Comparison of ENCODE assay signal across 1 cellular context in the genomic region with DNA sequence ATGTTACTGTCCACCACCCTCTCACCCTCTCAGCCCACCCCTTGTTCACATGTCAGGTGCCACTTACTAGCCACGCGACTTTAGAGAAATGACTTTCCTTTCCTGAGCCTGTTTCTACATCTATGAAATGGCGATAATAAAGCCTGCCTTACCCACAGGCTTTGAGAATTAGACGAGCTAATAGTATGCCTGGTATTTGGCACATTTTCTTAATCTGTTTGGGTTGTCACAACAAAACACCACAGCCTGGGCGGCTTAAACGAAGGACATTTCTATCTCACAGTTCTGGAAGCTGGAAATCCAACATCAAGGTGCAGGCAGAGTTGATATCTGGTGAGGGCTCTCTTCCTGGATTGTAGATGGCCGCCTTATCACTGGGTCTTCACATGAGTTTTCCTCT.
TF ChIP-seq lines count a peak whose summit lies in the region.

No MANE protein-coding gene starts in this region.

TF ChIP-seq in WTC11, 78 proteins besides CTCF, POLR2A, EP300 and RAD21 (continued from another document):
- TF ChIP-seq RELA (CRISPR knock-in tag; IDR thresholded peaks at IDR 0.05; ENCODE audit: borderline replicate concordance) (no peak), RORB (CRISPR knock-in tag; IDR thresholded peaks at IDR 0.05) (no peak), GTF2I (CRISPR knock-in tag; conservative IDR thresholded peaks at IDR 0.05) (no peak)
- TF ChIP-seq, protein P1, sequence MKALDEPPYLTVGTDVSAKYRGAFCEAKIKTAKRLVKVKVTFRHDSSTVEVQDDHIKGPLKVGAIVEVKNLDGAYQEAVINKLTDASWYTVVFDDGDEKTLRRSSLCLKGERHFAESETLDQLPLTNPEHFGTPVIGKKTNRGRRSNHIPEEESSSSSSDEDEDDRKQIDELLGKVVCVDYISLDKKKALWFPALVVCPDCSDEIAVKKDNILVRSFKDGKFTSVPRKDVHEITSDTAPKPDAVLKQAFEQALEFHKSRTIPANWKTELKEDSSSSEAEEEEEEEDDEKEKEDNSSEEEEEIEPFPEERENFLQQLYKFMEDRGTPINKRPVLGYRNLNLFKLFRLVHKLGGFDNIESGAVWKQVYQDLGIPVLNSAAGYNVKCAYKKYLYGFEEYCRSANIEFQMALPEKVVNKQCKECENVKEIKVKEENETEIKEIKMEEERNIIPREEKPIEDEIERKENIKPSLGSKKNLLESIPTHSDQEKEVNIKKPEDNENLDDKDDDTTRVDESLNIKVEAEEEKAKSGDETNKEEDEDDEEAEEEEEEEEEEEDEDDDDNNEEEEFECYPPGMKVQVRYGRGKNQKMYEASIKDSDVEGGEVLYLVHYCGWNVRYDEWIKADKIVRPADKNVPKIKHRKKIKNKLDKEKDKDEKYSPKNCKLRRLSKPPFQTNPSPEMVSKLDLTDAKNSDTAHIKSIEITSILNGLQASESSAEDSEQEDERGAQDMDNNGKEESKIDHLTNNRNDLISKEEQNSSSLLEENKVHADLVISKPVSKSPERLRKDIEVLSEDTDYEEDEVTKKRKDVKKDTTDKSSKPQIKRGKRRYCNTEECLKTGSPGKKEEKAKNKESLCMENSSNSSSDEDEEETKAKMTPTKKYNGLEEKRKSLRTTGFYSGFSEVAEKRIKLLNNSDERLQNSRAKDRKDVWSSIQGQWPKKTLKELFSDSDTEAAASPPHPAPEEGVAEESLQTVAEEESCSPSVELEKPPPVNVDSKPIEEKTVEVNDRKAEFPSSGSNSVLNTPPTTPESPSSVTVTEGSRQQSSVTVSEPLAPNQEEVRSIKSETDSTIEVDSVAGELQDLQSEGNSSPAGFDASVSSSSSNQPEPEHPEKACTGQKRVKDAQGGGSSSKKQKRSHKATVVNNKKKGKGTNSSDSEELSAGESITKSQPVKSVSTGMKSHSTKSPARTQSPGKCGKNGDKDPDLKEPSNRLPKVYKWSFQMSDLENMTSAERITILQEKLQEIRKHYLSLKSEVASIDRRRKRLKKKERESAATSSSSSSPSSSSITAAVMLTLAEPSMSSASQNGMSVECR (CRISPR knock-in tag; IDR thresholded peaks at IDR 0.05; ENCODE audit: borderline replicate concordance): no peak
